19 cellular contexts compared by ENCODE assay signal in the genomic region with DNA sequence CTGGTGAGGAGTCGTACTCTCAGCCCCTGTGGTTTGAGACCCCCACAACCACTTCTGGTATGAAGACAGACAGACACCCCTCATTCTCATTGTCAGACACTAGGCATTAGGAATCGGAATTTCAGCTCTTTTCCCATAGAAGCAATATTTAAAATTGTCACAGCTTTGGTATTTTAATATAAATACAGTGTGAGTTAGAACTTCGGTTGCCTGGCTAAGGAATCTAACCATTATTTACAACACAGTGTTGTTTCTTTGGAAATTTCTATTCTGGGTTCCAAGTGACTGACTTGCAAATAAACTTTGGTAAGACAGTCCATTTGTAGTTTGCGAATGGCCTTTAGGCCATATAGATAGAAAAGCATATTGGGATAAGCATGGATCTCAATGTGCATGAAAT.
A peak's percentile ranks its signal among the peaks of the same experiment; 100 is the strongest.
DNase-seq lines count a peak whose midpoint lies in the region; FAIRE-seq and TF ChIP-seq lines count a peak whose summit lies in the region.
"Had no signal": no experiment of that assay in that cellular context is flagged by ENCODE, and none has a peak within 500 bp of the region (broad histone marks: within the 10 kb centered on the region; RNA-seq: fewer than 3 reads in every experiment).

No MANE protein-coding gene starts in this region.

- H3K27ac Mint-ChIP-seq in astrocyte (ENCODE audit: unreplicated experiment) = no peak overlapping the region
- H3K27ac Mint-ChIP-seq: B cell; CD4-positive, alpha-beta T cell had no signal

- H3K4me1 ChIP-seq in astrocyte (ENCODE audit: insufficient read depth, low read length) = no peaks in the 10 kb centered on the region

- POLR2A ChIA-PET in AG04450 (lab: Yijun Ruan, JAX) = no interaction called here

- no peak overlapping the region for H2AFZ ChIP-seq in astrocyte (ENCODE audit: low read depth, low read length)

- TF ChIP-seq CTCF in AG04450 (IDR thresholded peaks at IDR 0.05; ENCODE audit: low read depth, low read length) (no peak), astrocyte (IDR thresholded peaks at IDR 0.05; ENCODE audit: insufficient read depth, low read depth, low read length) (no peak)

- no peaks in the 10 kb centered on the region for H3K36me3 ChIP-seq in astrocyte (ENCODE audit: insufficient read depth, low read length)

- DNase-seq in AG04450 (ENCODE audit: low read depth, low spot score) (peak; percentile 45), H4 (ENCODE audit: low spot score) (peak; percentile 6), astrocyte (ENCODE audit: low read depth) (peak; percentile 10), fibroblast of peridontal ligament (ENCODE audit: extremely low read depth) (peak; percentile 83), urothelium cell line (ENCODE audit: low spot score) (no peak), NCI-H69 (lab: John Stamatoyannopoulos, UW) (no peak), GM19238 (ENCODE audit: insufficient read length, low spot score) (no peak), erythroblast (lab: John Stamatoyannopoulos, UW) (no peak)
- DNase-seq: C1 segment of cervical spinal cord; CD4-positive, alpha-beta T cell; DMS153; DMS79 treated with DMSO at 0.1 percent for 48 hours; GDM1; H7 had no signal

- peaks cover 3% of the 10 kb centered on the region for H3K9me3 Mint-ChIP-seq in astrocyte (ENCODE audit: unreplicated experiment)

- H3K9ac ChIP-seq in astrocyte (ENCODE audit: low read length) = no peak overlapping the region

- H4K20me1 ChIP-seq in astrocyte (ENCODE audit: insufficient read depth, low read length) = no peaks in the 10 kb centered on the region

- CTCF ChIA-PET in AG04450 (lab: Charles Lee) = interaction anchor here (1.4 kb wide), 1 partner anchor 812 kb away, joined by 4 read pairs; no protein-coding TSS in a partner anchor

- H3K4me3 ChIP-seq in AG04450 (ENCODE audit: low read depth, low read length) = no peak overlapping the region
- no peak overlapping the region for H3K4me3 ChIP-seq in astrocyte (ENCODE audit: insufficient read depth, low read depth, low read length)

- FAIRE-seq in astrocyte (lab: Jason Lieb, UNC) = no peak
- no peak for FAIRE-seq in urothelium cell line (lab: Jason Lieb, UNC)
- FAIRE-seq: D721Med, GM12892 had no signal

- no peaks in the 10 kb centered on the region for H3K27me3 Mint-ChIP-seq in astrocyte (ENCODE audit: low read depth, unreplicated experiment)
- H3K27me3 Mint-ChIP-seq: B cell; CD4-positive, alpha-beta T cell had no signal

- H3K4me2 ChIP-seq in astrocyte (ENCODE audit: low read length) = no peak overlapping the region

- TF ChIP-seq POLR2A in erythroblast (IDR thresholded peaks at IDR 0.05; ENCODE audit: low read length) = no peak

- no peaks in the 10 kb centered on the region for H3K4me1 Mint-ChIP-seq in astrocyte (ENCODE audit: low read depth, unreplicated experiment)
- H3K4me1 Mint-ChIP-seq: B cell had no signal

- H3K36me3 Mint-ChIP-seq in astrocyte (ENCODE audit: low read depth, unreplicated experiment) = no peaks in the 10 kb centered on the region

- no peaks in the 10 kb centered on the region for H3K79me2 ChIP-seq in astrocyte (ENCODE audit: insufficient read depth, low read length)

- H3K9me3 ChIP-seq in AG04450 (ENCODE audit: control insufficient read depth, insufficient read depth, low read length) (no peaks in the 10 kb centered on the region), astrocyte (ENCODE audit: insufficient read depth, low read depth, low read length) (no peaks in the 10 kb centered on the region)

- no peaks in the 10 kb centered on the region for H3K27me3 ChIP-seq in AG04450 (ENCODE audit: control insufficient read depth, insufficient read depth, low read length)
- no peaks in the 10 kb centered on the region for H3K27me3 ChIP-seq in astrocyte (ENCODE audit: insufficient read depth, low read length)

- H3K27ac ChIP-seq in AG04450 (ENCODE audit: low read depth, low read length) (peak overlapping the region; percentile 54), astrocyte (ENCODE audit: low read depth, low read length) (no peak overlapping the region)
- H3K27ac ChIP-seq: 22Rv1, HL-60 had no signal

- no peak overlapping the region for H3K4me3 Mint-ChIP-seq in astrocyte (ENCODE audit: unreplicated experiment)
- H3K4me3 Mint-ChIP-seq: B cell; CD4-positive, alpha-beta T cell had no signal

Comparison
In these comparisons a context has a peak if more than half of its experiments do, and no peak if none do; other contexts are left out.
1. DNase-seq: peak in AG04450 (single experiment), H4 (single experiment), astrocyte (single experiment) and fibroblast of peridontal ligament (single experiment); none in urothelium cell line (single experiment), NCI-H69 (single experiment), GM19238 (single experiment) and erythroblast (0 of 2).